Comparison of ENCODE assay signal across 9 cellular contexts in genomic region chr16:56657555-56658430, GRCh38. TPM values are rescaled to one million over a fixed set of nuclear protein-coding genes. Genes with fewer than 3 reads are reported as not detected.
DNase-seq lines count a peak whose midpoint lies in the region; ATAC-seq, FAIRE-seq and TF ChIP-seq lines count a peak whose summit lies in the region.
"Had no signal": no experiment of that assay in that cellular context is flagged by ENCODE, and none has a peak within 500 bp of the region (broad histone marks: within the 10 kb centered on the region; RNA-seq: fewer than 3 reads in every experiment).

MT1F (plus strand) TSS chr16:56657959; CDS start chr16:56658059, 100 bp downstream.

- DNase-seq in D721Med (ENCODE audit: insufficient read length, low spot score) (peak; percentile 26), T-helper 1 cell (peak; percentile 48 to 66 (median 62)), amniotic epithelial cell (ENCODE audit: low read depth) (peak; percentile 33), right cardiac atrium (peak; percentile 77 to 89 (median 88)), renal cortical epithelial cell (ENCODE audit: low read depth) (peak; percentile 82), A172 (ENCODE audit: low spot score) (no peak)

- no peak for TF ChIP-seq CTCF in D721Med (IDR thresholded peaks at IDR 0.05; ENCODE audit: insufficient read depth, missing control alignments)

- H3K27ac ChIP-seq in right cardiac atrium (ENCODE audit: low read length) (no peak within 1 kb of the TSS), urinary bladder (ENCODE audit: low read depth) (no peak within 1 kb of the TSS)

- H3K4me1 ChIP-seq in right cardiac atrium (ENCODE audit: control insufficient read depth, insufficient read depth, low read length), result no peaks in the 10 kb centered on the region
- H3K4me1 ChIP-seq in urinary bladder (ENCODE audit: insufficient read depth), result no peaks in the 10 kb centered on the region

- TF ChIP-seq RAD21 in Ishikawa (IDR thresholded peaks at IDR 0.05; ENCODE audit: low read depth), result peak; percentile 27

- peak; percentile 90 to 91 for ATAC-seq in right cardiac atrium

- no peaks in the 10 kb centered on the region for H3K9me3 ChIP-seq in right cardiac atrium (ENCODE audit: control insufficient read depth, low read length)

- WGBS in right cardiac atrium, result 1% methylated on average over 48 of the region's 48 CpGs
- WGBS in urinary bladder, result 2% methylated on average over 48 of the region's 48 CpGs

- no peak for TF ChIP-seq EP300 in Ishikawa (IDR thresholded peaks at IDR 0.05; ENCODE audit: borderline replicate concordance)

- peak within 1 kb of the TSS; percentile 66 for H3K4me3 ChIP-seq in right cardiac atrium (ENCODE audit: low read length)
- H3K4me3 ChIP-seq in urinary bladder (ENCODE audit: low read depth, low read length), result peak within 1 kb of the TSS; percentile 50

- no peaks in the 10 kb centered on the region for H3K27me3 ChIP-seq in right cardiac atrium (ENCODE audit: control insufficient read depth, insufficient read depth)

- H3K36me3 ChIP-seq in urinary bladder (ENCODE audit: insufficient read depth), result no peaks in the 10 kb centered on the region

- no peak for FAIRE-seq in D721Med (lab: Jason Lieb, UNC)

- intact Hi-C loops in right cardiac atrium (cut with DNase I), result no loop called here

TF ChIP-seq in Ishikawa, 13 proteins besides CTCF, POLR2A, EP300 and RAD21:
- TF ChIP-seq FOXM1 (IDR thresholded peaks at IDR 0.05; ENCODE audit: borderline replicate concordance, low read depth) (no peak), REST (IDR thresholded peaks at IDR 0.05; ENCODE audit: low read depth) (no peak), TAF1 (IDR thresholded peaks at IDR 0.05; ENCODE audit: low read depth) (peak; percentile 53; the same call in 1 of the 2 replicates), TEAD4 (IDR thresholded peaks at IDR 0.05) (0 out of 2 replicates have a peak, but pooled peaks have one; percentile 2), NFIC (IDR thresholded peaks at IDR 0.05) (no peak), CEBPB (IDR thresholded peaks at IDR 0.05) (peak; percentile 79), MAX (IDR thresholded peaks at IDR 0.05) (no peak; the same call in 1 of the 2 replicates), TCF12 (IDR thresholded peaks at IDR 0.05; ENCODE audit: low read depth) (no peak), YY1 (IDR thresholded peaks at IDR 0.05; ENCODE audit: low read depth) (no peak), USF1 (IDR thresholded peaks at IDR 0.05) (no peak), CREB1 (IDR thresholded peaks at IDR 0.05; ENCODE audit: low read depth) (0 out of 2 replicates have a peak, but pooled peaks have one; percentile 18), ZBTB7A (IDR thresholded peaks at IDR 0.05; ENCODE audit: low read depth) (peak; percentile 94), EGR1 (IDR thresholded peaks at IDR 0.05) (no peak)
TF ChIP-seq in Ishikawa: peak in this region for 5.

RNA-seq across cellular contexts. Expression of gene MT1F, which starts in this region (rescaled TPM):
- total RNA-seq in right cardiac atrium, result 1 to 10 TPM; 1.3 to 3.9 (median 2.7) TPM
- polyA plus RNA-seq in right cardiac atrium, result 3.7 TPM
- total RNA-seq in renal cortical epithelial cell, result 11.0 and 11.1 TPM in 2 replicates
- 0.95 TPM for total RNA-seq in urinary bladder
- polyA plus RNA-seq in urinary bladder, result 10.3 TPM
- not detected in 2 replicates for total RNA-seq in A172 (2014; rRNA removed; shearing (Covaris generic))
- total RNA-seq: LHCN-M2 had no signal
